In genomic region chr13:112134150-112135075, GRCh38 we compare ENCODE assay signal across 16 cellular contexts.
DNase-seq lines count a peak whose midpoint lies in the region; ATAC-seq, FAIRE-seq and TF ChIP-seq lines count a peak whose summit lies in the region.
"Had no signal": no experiment of that assay in that cellular context is flagged by ENCODE, and none has a peak within 500 bp of the region (broad histone marks: within the 10 kb centered on the region; RNA-seq: fewer than 3 reads in every experiment).

No MANE protein-coding gene starts in this region.

- BruUV-seq in PC-9 (replicated peaks; lab: Mats Ljungman, UMichigan) = no TSS peak

- POLR2A ChIA-PET in PC-9 (lab: Charles Lee; ENCODE audit: unreplicated experiment) = no interaction called here

- H4K20me1 ChIP-seq in PC-9 (ENCODE audit: insufficient read depth) = peaks cover 11% of the 10 kb centered on the region; the same call in 1 of the 2 replicates

- no peak overlapping the region for H3K4me3 Mint-ChIP-seq in chondrocyte (ENCODE audit: unreplicated experiment)
- no peak overlapping the region for H3K4me3 Mint-ChIP-seq in stimulated activated effector memory CD8-positive, alpha-beta T cell treated with anti-CD3 and anti-CD28 coated beads, Interleukin-12 subunit alpha, Interleukin-12 subunit beta, amount 100 ng/mL, for 72 hours
- H3K4me3 Mint-ChIP-seq: CD4-positive, CD25-positive, alpha-beta regulatory T cell; GM23338 had no signal

- no peaks in the 10 kb centered on the region for H3K9me3 Mint-ChIP-seq in chondrocyte (ENCODE audit: low read depth)
- H3K9me3 Mint-ChIP-seq in stimulated activated effector memory CD8-positive, alpha-beta T cell treated with anti-CD3 and anti-CD28 coated beads, Interleukin-12 subunit alpha, Interleukin-12 subunit beta, amount 100 ng/mL, for 72 hours = no peaks in the 10 kb centered on the region
- H3K9me3 Mint-ChIP-seq: GM23338 had no signal

- CTCF ChIA-PET in PC-9 (lab: Charles Lee) = no interaction called here

- intact Hi-C loops in Right ventricle myocardium inferior (cut with DNase I) = no loop called here
- intact Hi-C loops in PC-9 (cut with micrococcal nuclease; ENCODE audit: unreplicated experiment) = no loop called here

- H3K36me3 ChIP-seq in right atrium auricular region (no peaks in the 10 kb centered on the region), mucosa of rectum (ENCODE audit: control insufficient read depth in 2 of 2, insufficient read depth in 2 of 2, low read length in 2 of 2) (no peaks in the 10 kb centered on the region), PC-9 (ENCODE audit: low read depth) (no peaks in the 10 kb centered on the region)

- H3K27me3 ChIP-seq in right atrium auricular region = no peaks in the 10 kb centered on the region
- no peaks in the 10 kb centered on the region for H3K27me3 ChIP-seq in mucosa of rectum (ENCODE audit: control insufficient read depth in 2 of 2, insufficient read depth in 2 of 2, low read length in 2 of 2)
- H3K27me3 ChIP-seq in PC-9 (ENCODE audit: insufficient read depth, low read depth) = peaks cover 98% of the 10 kb centered on the region

- no peak overlapping the region for H3K27ac ChIP-seq in right atrium auricular region
- peak overlapping the region in 1 of 2 donors; percentile 19 for H3K27ac ChIP-seq in mucosa of rectum (ENCODE audit: low read depth in 2 of 2, low read length in 2 of 2)
- H3K27ac ChIP-seq in PC-9 = no peak overlapping the region

- no peaks in the 10 kb centered on the region for H3K9me3 ChIP-seq in right atrium auricular region
- no peaks in the 10 kb centered on the region for H3K9me3 ChIP-seq in mucosa of rectum (ENCODE audit: control insufficient read depth in 2 of 2, low read length in 2 of 2)
- no peaks in the 10 kb centered on the region for H3K9me3 ChIP-seq in PC-9 (ENCODE audit: insufficient read depth, low read depth)

- ATAC-seq in Right ventricle myocardium inferior = no peak
- ATAC-seq in stimulated activated effector memory CD8-positive, alpha-beta T cell treated with anti-CD3 and anti-CD28 coated beads, Interleukin-12 subunit alpha, Interleukin-12 subunit beta, amount 100 ng/mL, for 72 hours = no peak
- ATAC-seq: GM23338, PC-3 had no signal

- FAIRE-seq in urothelium cell line (lab: Jason Lieb, UNC) = peak; percentile 32
- FAIRE-seq: G401.6, GM12891 had no signal

- no peak overlapping the region for H2AFZ ChIP-seq in PC-9
- H2AFZ ChIP-seq: GM23338 had no signal

- H3K27ac Mint-ChIP-seq in chondrocyte (ENCODE audit: unreplicated experiment) = no peak overlapping the region
- H3K27ac Mint-ChIP-seq in stimulated activated effector memory CD8-positive, alpha-beta T cell treated with anti-CD3 and anti-CD28 coated beads, Interleukin-12 subunit alpha, Interleukin-12 subunit beta, amount 100 ng/mL, for 72 hours = no peak overlapping the region
- H3K27ac Mint-ChIP-seq: CD4-positive, CD25-positive, alpha-beta regulatory T cell; GM23338 had no signal

- H3K4me3 ChIP-seq in right atrium auricular region (no peak overlapping the region), mucosa of rectum (ENCODE audit: low read length in 2 of 2) (peak overlapping the region in 1 of 2 donors; percentile 2), PC-9 (no peak overlapping the region)
- H3K4me3 ChIP-seq: GM23338 had no signal

- TF ChIP-seq CTCF in right atrium auricular region (IDR thresholded peaks at IDR 0.05) = no peak
- no peak for TF ChIP-seq CTCF in chondrocyte (IDR thresholded peaks at IDR 0.05)
- no peak for TF ChIP-seq CTCF in PC-9 (conservative IDR thresholded peaks at IDR 0.05)

- no peaks in the 10 kb centered on the region for H3F3A ChIP-seq in PC-9 (ENCODE audit: insufficient read depth, low read depth)

- peaks cover 32% of the 10 kb centered on the region for H3K27me3 Mint-ChIP-seq in chondrocyte (ENCODE audit: low read depth)

- no peaks in the 10 kb centered on the region for H3K4me1 Mint-ChIP-seq in chondrocyte (ENCODE audit: low read depth)
- H3K4me1 Mint-ChIP-seq in stimulated activated effector memory CD8-positive, alpha-beta T cell treated with anti-CD3 and anti-CD28 coated beads, Interleukin-12 subunit alpha, Interleukin-12 subunit beta, amount 100 ng/mL, for 72 hours = no peaks in the 10 kb centered on the region
- H3K4me1 Mint-ChIP-seq: CD4-positive, CD25-positive, alpha-beta regulatory T cell had no signal

- no peaks in the 10 kb centered on the region for H3K9me2 ChIP-seq in PC-9 (ENCODE audit: insufficient read depth)

- no peaks in the 10 kb centered on the region for H3K4me1 ChIP-seq in right atrium auricular region
- H3K4me1 ChIP-seq in mucosa of rectum (ENCODE audit: control insufficient read depth in 2 of 2, insufficient read depth in 2 of 2, low read length in 2 of 2) = peaks cover 6 to 20% of the 10 kb centered on the region in 2 donors
- H3K4me1 ChIP-seq in PC-9 (replicated peaks; ENCODE audit: insufficient read depth) = no peaks in the 10 kb centered on the region

- H3K36me3 Mint-ChIP-seq in chondrocyte (ENCODE audit: low read depth) = no peaks in the 10 kb centered on the region
- H3K36me3 Mint-ChIP-seq in stimulated activated effector memory CD8-positive, alpha-beta T cell treated with anti-CD3 and anti-CD28 coated beads, Interleukin-12 subunit alpha, Interleukin-12 subunit beta, amount 100 ng/mL, for 72 hours = no peaks in the 10 kb centered on the region
- H3K36me3 Mint-ChIP-seq: CD4-positive, CD25-positive, alpha-beta regulatory T cell had no signal

- H3K4me2 ChIP-seq in PC-9 = no peak overlapping the region
- H3K4me2 ChIP-seq: GM23338 had no signal

- H3K9ac ChIP-seq in mucosa of rectum (ENCODE audit: low read depth in 1 of 2, low read length in 2 of 2) = peak overlapping the region; percentile 10 to 44

- no peaks in the 10 kb centered on the region for H3K79me2 ChIP-seq in PC-9 (ENCODE audit: low read depth)

- peak; percentile 28 for DNase-seq in right atrium auricular region (ENCODE audit: low spot score)
- no peak for DNase-seq in Right ventricle myocardium inferior (ENCODE audit: missing footprints)
- peak; percentile 58 for DNase-seq in chondrocyte (ENCODE audit: low spot score)
- DNase-seq in urothelium cell line (ENCODE audit: low spot score) = peak; percentile 35
- DNase-seq in SHP77 treated with DMSO at 0.1 percent for 48 hours (lab: John Stamatoyannopoulos, UW) = no peak
- DNase-seq in PC-9 = no peak
- no peak for DNase-seq in stimulated activated effector memory CD8-positive, alpha-beta T cell treated with anti-CD3 and anti-CD28 coated beads, Interleukin-12 subunit alpha, Interleukin-12 subunit beta, amount 100 ng/mL, for 72 hours (ENCODE audit: low spot score in 2 of 2)
- DNase-seq: CD4-positive, CD25-positive, alpha-beta regulatory T cell; KG1; NCI-H1105; NCI-H187; PC-3 had no signal

Comparison
In these comparisons a context has a peak if more than half of its experiments do, and no peak if none do; other contexts are left out.
1. DNase-seq: peak in right atrium auricular region (single experiment), chondrocyte (single experiment) and urothelium cell line (single experiment); none in Right ventricle myocardium inferior (single experiment), SHP77 treated with DMSO at 0.1 percent for 48 hours (single experiment), PC-9 (0 of 2) and stimulated activated effector memory CD8-positive, alpha-beta T cell treated with anti-CD3 and anti-CD28 coated beads, Interleukin-12 subunit alpha, Interleukin-12 subunit beta, amount 100 ng/mL, for 72 hours (0 of 2).